17 cellular contexts compared by ENCODE assay signal in genomic region chr2:240184198-240184590, GRCh38. TPM values are rescaled to one million over a fixed set of nuclear protein-coding genes. Genes with fewer than 3 reads are reported as not detected.
DNase-seq lines count a peak whose midpoint lies in the region; ATAC-seq and TF ChIP-seq lines count a peak whose summit lies in the region.
"Had no signal": no experiment of that assay in that cellular context is flagged by ENCODE, and none has a peak within 500 bp of the region (broad histone marks: within the 10 kb centered on the region; RNA-seq: fewer than 3 reads in every experiment).

No MANE protein-coding gene starts in this region.

- peak; percentile 38 for DNase-seq in RWPE2 (ENCODE audit: low spot score)
- DNase-seq in chondrocyte (ENCODE audit: low spot score), result peak; percentile 83
- DNase-seq in sciatic nerve (ENCODE audit: low spot score), result peak; percentile 50
- peak; percentile 35 for DNase-seq in upper lobe of right lung
- no peak for DNase-seq in hepatocyte (ENCODE audit: low spot score)
- DNase-seq in AG08396 (ENCODE audit: low spot score), result no peak
- DNase-seq: CD8-positive, alpha-beta T cell; COR-L47; DMS153; DMS79 treated with DMSO at 0.1 percent for 48 hours; EL; GM23248 had no signal

- H3K9me3 ChIP-seq in RWPE2 (ENCODE audit: severe bottlenecking) (peaks cover 6% of the 10 kb centered on the region), upper lobe of right lung (peaks cover 5% of the 10 kb centered on the region), hepatocyte (ENCODE audit: low read depth) (no peaks in the 10 kb centered on the region)

- no peak overlapping the region for H3K27ac Mint-ChIP-seq in chondrocyte (ENCODE audit: unreplicated experiment)
- H3K27ac Mint-ChIP-seq: CD14-positive monocyte; CD8-positive, alpha-beta T cell had no signal

- H3K79me2 ChIP-seq in hepatocyte, result no peaks in the 10 kb centered on the region

- H3K4me3 Mint-ChIP-seq in chondrocyte (ENCODE audit: unreplicated experiment), result no peak overlapping the region
- H3K4me3 Mint-ChIP-seq: CD14-positive monocyte; CD8-positive, alpha-beta T cell had no signal

- peaks cover 15% of the 10 kb centered on the region for H3K9me3 Mint-ChIP-seq in chondrocyte (ENCODE audit: low read depth)

- ATAC-seq in RWPE2 (ENCODE audit: low read depth) (no peak), sciatic nerve (no peak), upper lobe of right lung (no peak)
- ATAC-seq: A549; CD8-positive, alpha-beta T cell; HCT116 had no signal

- H3K36me3 ChIP-seq in RWPE2 (ENCODE audit: low read depth) (no peaks in the 10 kb centered on the region), upper lobe of right lung (no peaks in the 10 kb centered on the region), hepatocyte (replicated peaks; ENCODE audit: insufficient read depth, low read depth) (no peaks in the 10 kb centered on the region)

- no peaks in the 10 kb centered on the region for H3K4me1 Mint-ChIP-seq in chondrocyte (ENCODE audit: low read depth)
- H3K4me1 Mint-ChIP-seq: CD14-positive monocyte had no signal

- TF ChIP-seq CTCF in RWPE2 (IDR thresholded peaks at IDR 0.05; ENCODE audit: poor library complexity, severe bottlenecking) (no peak), chondrocyte (IDR thresholded peaks at IDR 0.05) (no peak), upper lobe of right lung (IDR thresholded peaks at IDR 0.05) (no peak), hepatocyte (IDR thresholded peaks at IDR 0.05; ENCODE audit: poor library complexity) (no peak)

- H3K4me1 ChIP-seq in RWPE2 (ENCODE audit: insufficient read depth, poor library complexity, severe bottlenecking) (peaks cover 4% of the 10 kb centered on the region), upper lobe of right lung (no peaks in the 10 kb centered on the region), hepatocyte (ENCODE audit: insufficient read depth) (no peaks in the 10 kb centered on the region)
- H3K4me1 ChIP-seq: A549 had no signal

- H3K4me2 ChIP-seq in hepatocyte, result no peak overlapping the region
- H3K4me2 ChIP-seq: A549 had no signal

- H3K36me3 Mint-ChIP-seq in chondrocyte (ENCODE audit: low read depth), result peaks cover 6% of the 10 kb centered on the region
- H3K36me3 Mint-ChIP-seq: CD14-positive monocyte; CD8-positive, alpha-beta T cell had no signal

- no peak overlapping the region for H3K4me3 ChIP-seq in RWPE2 (ENCODE audit: severe bottlenecking)
- no peak overlapping the region for H3K4me3 ChIP-seq in upper lobe of right lung
- no peak overlapping the region for H3K4me3 ChIP-seq in hepatocyte
- H3K4me3 ChIP-seq: A549, GM23248 had no signal

- no peaks in the 10 kb centered on the region for H3K9me2 ChIP-seq in hepatocyte (replicated peaks; ENCODE audit: insufficient read depth)

- WGBS in hepatocyte (ENCODE audit: low lambda C conversion rate, missing lambda C conversion rate), result 90% methylated on average over 9 of the region's 9 CpGs

- intact Hi-C loops in sciatic nerve (cut with DNase I), result no loop called here
- intact Hi-C loops in upper lobe of right lung (cut with DNase I), result no loop called here

- H3K27me3 Mint-ChIP-seq in chondrocyte (ENCODE audit: low read depth), result peaks cover 49% of the 10 kb centered on the region

- H3K27me3 ChIP-seq in RWPE2 (ENCODE audit: insufficient read depth, poor library complexity, severe bottlenecking) (no peaks in the 10 kb centered on the region), upper lobe of right lung (peaks cover 4% of the 10 kb centered on the region), hepatocyte (no peaks in the 10 kb centered on the region)

- no peak overlapping the region for H3K27ac ChIP-seq in RWPE2 (ENCODE audit: poor library complexity, severe bottlenecking)
- H3K27ac ChIP-seq in upper lobe of right lung, result no peak overlapping the region
- H3K27ac ChIP-seq in hepatocyte, result no peak overlapping the region
- H3K27ac ChIP-seq: A549, GM23248 had no signal

- H4K20me1 ChIP-seq in hepatocyte (ENCODE audit: insufficient read depth, poor library complexity, severe bottlenecking), result no peaks in the 10 kb centered on the region

- H2AFZ ChIP-seq in hepatocyte, result no peak overlapping the region
- H2AFZ ChIP-seq: GM23248 had no signal

RNA-seq across cellular contexts. Expression of gene OTOS, which starts 43.7 kb away (rescaled TPM):
- total RNA-seq in chondrocyte (not detected in 3 replicates), sciatic nerve (not detected), upper lobe of right lung (not detected), hepatocyte (0.50 TPM in 1 of 2 replicates, not detected in the other)
- polyA plus RNA-seq in hepatocyte, result 0.34 TPM in 1 of 2 replicates, not detected in the other
- total RNA-seq: CD8-positive, alpha-beta T cell; GM23248 had no signal
- polyA plus RNA-seq: A549, AG04450, BJ, CD14-positive monocyte, GM23248 had no signal

RNA-seq across cellular contexts. Expression of gene COPS9, which starts 48.1 kb away (rescaled TPM):
- total RNA-seq in chondrocyte (139 to 162 TPM (median 140 TPM) in 3 replicates), sciatic nerve (124 TPM), upper lobe of right lung (98.1 TPM), hepatocyte (109 and 146 TPM in 2 replicates)
- 253 and 300 TPM in 2 replicates for polyA plus RNA-seq in hepatocyte

Comparison
In these comparisons a context has a peak if more than half of its experiments do, and no peak if none do; other contexts are left out.
1. DNase-seq: peak in RWPE2 (single experiment), chondrocyte (single experiment), sciatic nerve (single experiment) and upper lobe of right lung (single experiment); none in hepatocyte (single experiment) and AG08396 (single experiment).